ENCODE assay signal across 8 cellular contexts in the genomic region with DNA sequence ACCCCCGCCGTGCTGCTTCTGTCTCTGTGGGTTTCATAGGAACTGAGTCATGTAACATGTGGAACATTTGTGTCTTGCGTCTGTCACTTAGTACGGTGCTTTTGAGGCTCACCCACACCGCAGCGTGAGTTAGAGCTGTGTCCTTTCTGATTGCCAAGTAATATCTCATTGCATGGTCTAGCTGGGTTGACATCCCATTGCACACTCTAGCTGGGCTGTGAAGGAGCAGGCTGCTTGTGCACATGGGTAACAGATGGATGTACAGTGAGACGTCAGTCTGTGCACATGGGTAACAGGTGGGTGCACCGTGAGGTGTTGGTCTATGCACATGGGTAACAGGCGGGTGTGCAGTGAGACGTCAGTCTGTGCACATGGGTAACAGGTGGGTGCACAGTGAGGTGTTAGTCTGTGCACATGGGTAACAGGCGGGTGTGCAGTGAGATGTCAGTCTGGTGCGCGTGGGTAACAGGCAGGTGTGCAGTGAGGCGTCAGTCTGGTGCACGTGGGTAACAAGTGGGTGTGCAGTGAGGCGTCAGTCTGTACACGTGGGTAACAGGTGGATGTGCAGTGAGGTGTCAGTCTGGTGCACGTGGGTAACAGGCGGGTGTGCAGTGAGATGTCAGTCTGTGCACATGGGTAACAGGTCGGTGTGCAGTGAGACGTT. TPM values are rescaled to one million over a fixed set of nuclear protein-coding genes. Genes with fewer than 3 reads are reported as not detected.
DNase-seq lines count a peak whose midpoint lies in the region; ATAC-seq and TF ChIP-seq lines count a peak whose summit lies in the region.
"Not testable (repeated sequence)": the region's sequence is repeated elsewhere in the genome, so short reads cannot be mapped to it uniquely, and the experiment has no call there.

No MANE protein-coding gene starts in this region.

- H3K79me2 ChIP-seq in DOHH2 (ENCODE audit: control insufficient read depth, low read length), result not testable (repeated sequence)

- H3K9me2 ChIP-seq in DOHH2 (replicated peaks; ENCODE audit: control insufficient read depth, low read length), result not testable (repeated sequence)

- H3K9me3 Mint-ChIP-seq in IgD-negative memory B cell; activated naive CD8-positive, alpha-beta T cell treated with anti-CD3 and anti-CD28 coated beads for 36 hours: not testable (repeated sequence)

- H3K27me3 ChIP-seq in DOHH2 (ENCODE audit: control insufficient read depth, low read length), result not testable (repeated sequence)

- H3K27ac ChIP-seq in DOHH2 (ENCODE audit: low read depth, low read length), result peak overlapping the region; percentile 59

- not testable (repeated sequence) for H3K9me3 ChIP-seq in DOHH2 (ENCODE audit: control insufficient read depth, insufficient read depth, low read length); mucosa of descending colon

- DNase-seq in activated CD4-positive, alpha-beta T cell treated with anti-CD3 and anti-CD28 coated beads, Interleukin-2, amount 50 U/mL, for 4 hours, result peak; percentile 35 to 41
- peak; percentile 82 for DNase-seq in activated naive CD8-positive, alpha-beta T cell treated with anti-CD3 and anti-CD28 coated beads for 36 hours
- DNase-seq in mucosa of descending colon, result not testable (repeated sequence)
- DNase-seq in stimulated activated CD8-positive, alpha-beta memory T cell treated with anti-CD3 and anti-CD28 coated beads, Interleukin-2, amount 100 ng/mL, for 1 hour (ENCODE audit: low read depth in 2 of 2), result peak; percentile 34 to 46

- H3K27ac Mint-ChIP-seq in IgD-negative memory B cell, result peak overlapping the region; percentile 32 to 95 (median 60)
- peak overlapping the region; percentile 90 for H3K27ac Mint-ChIP-seq in activated naive CD8-positive, alpha-beta T cell treated with anti-CD3 and anti-CD28 coated beads for 36 hours

- H3K4me1 ChIP-seq in DOHH2 (ENCODE audit: control insufficient read depth, low read length), result peaks cover 30% of the 10 kb centered on the region
- H3K4me1 ChIP-seq in mucosa of descending colon (ENCODE audit: low read depth), result not testable (repeated sequence)

- intact Hi-C loops in mucosa of descending colon (cut with DNase I, micrococcal nuclease), result not testable (repeated sequence)

- not testable (repeated sequence) for H3K27me3 Mint-ChIP-seq in IgD-negative memory B cell; activated naive CD8-positive, alpha-beta T cell treated with anti-CD3 and anti-CD28 coated beads for 36 hours

- peak overlapping the region; percentile 28 for H3K4me3 ChIP-seq in DOHH2 (ENCODE audit: low read length)
- H3K4me3 ChIP-seq in mucosa of descending colon, result not testable (repeated sequence)

- peaks cover 7 to 16% (median 13%) of the 10 kb centered on the region in 3 donors for H3K4me1 Mint-ChIP-seq in IgD-negative memory B cell
- H3K4me1 Mint-ChIP-seq in activated naive CD8-positive, alpha-beta T cell treated with anti-CD3 and anti-CD28 coated beads for 36 hours, result peaks cover 31% of the 10 kb centered on the region

- H3F3A ChIP-seq in DOHH2 (ENCODE audit: control insufficient read depth, insufficient read depth), result not testable (repeated sequence)

- not testable (repeated sequence) for H4K20me1 ChIP-seq in DOHH2 (ENCODE audit: control insufficient read depth, insufficient read depth, low read depth, low read length)

- not testable (repeated sequence) for H3K36me3 ChIP-seq in DOHH2 (ENCODE audit: control insufficient read depth, low read length); mucosa of descending colon (ENCODE audit: low read depth)

- ATAC-seq in GM19452 (IDR thresholded peaks at IDR 0.05; ENCODE audit: unreplicated experiment) (peak; percentile 62), HG02884 (IDR thresholded peaks at IDR 0.05; ENCODE audit: unreplicated experiment) (peak; percentile 71), mucosa of descending colon (peak; percentile 75)

- H3K4me2 ChIP-seq in DOHH2 (ENCODE audit: low read length), result peak overlapping the region; percentile 39

- H3K36me3 Mint-ChIP-seq in IgD-negative memory B cell; activated naive CD8-positive, alpha-beta T cell treated with anti-CD3 and anti-CD28 coated beads for 36 hours: not testable (repeated sequence)

- TF ChIP-seq CTCF in DOHH2 (IDR thresholded peaks at IDR 0.05; ENCODE audit: low read depth, low read length, poor library complexity, severe bottlenecking); mucosa of descending colon (IDR thresholded peaks at IDR 0.05): not testable (repeated sequence)

- peak overlapping the region; percentile 10 to 90 (median 70) for H3K4me3 Mint-ChIP-seq in IgD-negative memory B cell
- peak overlapping the region; percentile 14 for H3K4me3 Mint-ChIP-seq in activated naive CD8-positive, alpha-beta T cell treated with anti-CD3 and anti-CD28 coated beads for 36 hours

RNA-seq across cellular contexts. Expression of a gene that starts 58.5 kb away (rescaled TPM):
- 78.5 TPM for polyA plus RNA-seq in IgD-negative memory B cell
- 100 to 1,000 TPM in 1 of 2 experiments, 10 to 100 TPM in 1; 99.5 to 102 TPM for total RNA-seq in activated naive CD8-positive, alpha-beta T cell treated with anti-CD3 and anti-CD28 coated beads for 36 hours
- 10 to 100 TPM; 60.8 to 76.5 (median 62.8) TPM for total RNA-seq in mucosa of descending colon
